Comparison of ENCODE assay signal across 1 cellular context in genomic region chr7:32942783-32943653, GRCh38.
TF ChIP-seq lines count a peak whose summit lies in the region.

No MANE protein-coding gene starts in this region.

TF ChIP-seq in K562, 482 proteins besides CTCF, POLR2A, EP300 and RAD21 (continued from another document and continues in another):
- TF ChIP-seq, protein P1, sequence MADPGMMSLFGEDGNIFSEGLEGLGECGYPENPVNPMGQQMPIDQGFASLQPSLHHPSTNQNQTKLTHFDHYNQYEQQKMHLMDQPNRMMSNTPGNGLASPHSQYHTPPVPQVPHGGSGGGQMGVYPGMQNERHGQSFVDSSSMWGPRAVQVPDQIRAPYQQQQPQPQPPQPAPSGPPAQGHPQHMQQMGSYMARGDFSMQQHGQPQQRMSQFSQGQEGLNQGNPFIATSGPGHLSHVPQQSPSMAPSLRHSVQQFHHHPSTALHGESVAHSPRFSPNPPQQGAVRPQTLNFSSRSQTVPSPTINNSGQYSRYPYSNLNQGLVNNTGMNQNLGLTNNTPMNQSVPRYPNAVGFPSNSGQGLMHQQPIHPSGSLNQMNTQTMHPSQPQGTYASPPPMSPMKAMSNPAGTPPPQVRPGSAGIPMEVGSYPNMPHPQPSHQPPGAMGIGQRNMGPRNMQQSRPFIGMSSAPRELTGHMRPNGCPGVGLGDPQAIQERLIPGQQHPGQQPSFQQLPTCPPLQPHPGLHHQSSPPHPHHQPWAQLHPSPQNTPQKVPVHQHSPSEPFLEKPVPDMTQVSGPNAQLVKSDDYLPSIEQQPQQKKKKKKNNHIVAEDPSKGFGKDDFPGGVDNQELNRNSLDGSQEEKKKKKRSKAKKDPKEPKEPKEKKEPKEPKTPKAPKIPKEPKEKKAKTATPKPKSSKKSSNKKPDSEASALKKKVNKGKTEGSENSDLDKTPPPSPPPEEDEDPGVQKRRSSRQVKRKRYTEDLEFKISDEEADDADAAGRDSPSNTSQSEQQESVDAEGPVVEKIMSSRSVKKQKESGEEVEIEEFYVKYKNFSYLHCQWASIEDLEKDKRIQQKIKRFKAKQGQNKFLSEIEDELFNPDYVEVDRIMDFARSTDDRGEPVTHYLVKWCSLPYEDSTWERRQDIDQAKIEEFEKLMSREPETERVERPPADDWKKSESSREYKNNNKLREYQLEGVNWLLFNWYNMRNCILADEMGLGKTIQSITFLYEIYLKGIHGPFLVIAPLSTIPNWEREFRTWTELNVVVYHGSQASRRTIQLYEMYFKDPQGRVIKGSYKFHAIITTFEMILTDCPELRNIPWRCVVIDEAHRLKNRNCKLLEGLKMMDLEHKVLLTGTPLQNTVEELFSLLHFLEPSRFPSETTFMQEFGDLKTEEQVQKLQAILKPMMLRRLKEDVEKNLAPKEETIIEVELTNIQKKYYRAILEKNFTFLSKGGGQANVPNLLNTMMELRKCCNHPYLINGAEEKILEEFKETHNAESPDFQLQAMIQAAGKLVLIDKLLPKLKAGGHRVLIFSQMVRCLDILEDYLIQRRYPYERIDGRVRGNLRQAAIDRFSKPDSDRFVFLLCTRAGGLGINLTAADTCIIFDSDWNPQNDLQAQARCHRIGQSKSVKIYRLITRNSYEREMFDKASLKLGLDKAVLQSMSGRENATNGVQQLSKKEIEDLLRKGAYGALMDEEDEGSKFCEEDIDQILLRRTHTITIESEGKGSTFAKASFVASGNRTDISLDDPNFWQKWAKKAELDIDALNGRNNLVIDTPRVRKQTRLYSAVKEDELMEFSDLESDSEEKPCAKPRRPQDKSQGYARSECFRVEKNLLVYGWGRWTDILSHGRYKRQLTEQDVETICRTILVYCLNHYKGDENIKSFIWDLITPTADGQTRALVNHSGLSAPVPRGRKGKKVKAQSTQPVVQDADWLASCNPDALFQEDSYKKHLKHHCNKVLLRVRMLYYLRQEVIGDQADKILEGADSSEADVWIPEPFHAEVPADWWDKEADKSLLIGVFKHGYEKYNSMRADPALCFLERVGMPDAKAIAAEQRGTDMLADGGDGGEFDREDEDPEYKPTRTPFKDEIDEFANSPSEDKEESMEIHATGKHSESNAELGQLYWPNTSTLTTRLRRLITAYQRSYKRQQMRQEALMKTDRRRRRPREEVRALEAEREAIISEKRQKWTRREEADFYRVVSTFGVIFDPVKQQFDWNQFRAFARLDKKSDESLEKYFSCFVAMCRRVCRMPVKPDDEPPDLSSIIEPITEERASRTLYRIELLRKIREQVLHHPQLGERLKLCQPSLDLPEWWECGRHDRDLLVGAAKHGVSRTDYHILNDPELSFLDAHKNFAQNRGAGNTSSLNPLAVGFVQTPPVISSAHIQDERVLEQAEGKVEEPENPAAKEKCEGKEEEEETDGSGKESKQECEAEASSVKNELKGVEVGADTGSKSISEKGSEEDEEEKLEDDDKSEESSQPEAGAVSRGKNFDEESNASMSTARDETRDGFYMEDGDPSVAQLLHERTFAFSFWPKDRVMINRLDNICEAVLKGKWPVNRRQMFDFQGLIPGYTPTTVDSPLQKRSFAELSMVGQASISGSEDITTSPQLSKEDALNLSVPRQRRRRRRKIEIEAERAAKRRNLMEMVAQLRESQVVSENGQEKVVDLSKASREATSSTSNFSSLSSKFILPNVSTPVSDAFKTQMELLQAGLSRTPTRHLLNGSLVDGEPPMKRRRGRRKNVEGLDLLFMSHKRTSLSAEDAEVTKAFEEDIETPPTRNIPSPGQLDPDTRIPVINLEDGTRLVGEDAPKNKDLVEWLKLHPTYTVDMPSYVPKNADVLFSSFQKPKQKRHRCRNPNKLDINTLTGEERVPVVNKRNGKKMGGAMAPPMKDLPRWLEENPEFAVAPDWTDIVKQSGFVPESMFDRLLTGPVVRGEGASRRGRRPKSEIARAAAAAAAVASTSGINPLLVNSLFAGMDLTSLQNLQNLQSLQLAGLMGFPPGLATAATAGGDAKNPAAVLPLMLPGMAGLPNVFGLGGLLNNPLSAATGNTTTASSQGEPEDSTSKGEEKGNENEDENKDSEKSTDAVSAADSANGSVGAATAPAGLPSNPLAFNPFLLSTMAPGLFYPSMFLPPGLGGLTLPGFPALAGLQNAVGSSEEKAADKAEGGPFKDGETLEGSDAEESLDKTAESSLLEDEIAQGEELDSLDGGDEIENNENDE (IDR thresholded peaks at IDR 0.05; ENCODE audit: low read depth, low read length) = no peak
- TF ChIP-seq BMI1 (IDR thresholded peaks at IDR 0.05; ENCODE audit: low read length) (no peak), ZNF592 (IDR thresholded peaks at IDR 0.05) (peak; percentile 85), MAZ (CRISPR knock-in tag; conservative IDR thresholded peaks at IDR 0.05 in 1 of 2, IDR thresholded peaks at IDR 0.05 in 1 of 2) (peak; percentile 85 to 94), ZBTB7A (IDR thresholded peaks at IDR 0.05; ENCODE audit: borderline replicate concordance, control insufficient read depth, low read depth, low read length) (peak; percentile 26), RBM25 (IDR thresholded peaks at IDR 0.05; ENCODE audit: low read depth, low read length, severe bottlenecking) (peak; percentile 74), PREB (CRISPR knock-in tag; IDR thresholded peaks at IDR 0.05) (peak; percentile 76; the same call in 1 of the 2 replicates), ESRRA (IDR thresholded peaks at IDR 0.05; ENCODE audit: borderline replicate concordance, low read depth) (peak; percentile 21; the same call in 1 of the 2 replicates), PRPF4 (IDR thresholded peaks at IDR 0.05; ENCODE audit: insufficient read depth, low read depth, low read length, poor library complexity, severe bottlenecking) (no peak), GATAD2B (IDR thresholded peaks at IDR 0.05; ENCODE audit: borderline replicate concordance) (peak; percentile 80), L3MBTL2 (IDR thresholded peaks at IDR 0.05) (peak; percentile 96), KAT8 (IDR thresholded peaks at IDR 0.05; ENCODE audit: low read depth) (no peak), U2AF1 (optimal IDR thresholded peaks at IDR 0.05; ENCODE audit: low read depth, low read length) (peak; percentile 87), DACH1 (IDR thresholded peaks at IDR 0.05; ENCODE audit: partially characterized antibody) (no peak), KLF1 (tag; IDR thresholded peaks at IDR 0.05) (peak; percentile 61; the same call in 1 of the 2 replicates), ZNF780A (CRISPR knock-in tag; IDR thresholded peaks at IDR 0.05) (no peak), TFAM (CRISPR knock-in tag; conservative IDR thresholded peaks at IDR 0.05) (no peak), MCM3 (IDR thresholded peaks at IDR 0.05) (no peak), ZNF12 (CRISPR knock-in tag; IDR thresholded peaks at IDR 0.05) (0 out of 2 replicates have a peak, but pooled peaks have one; percentile 39), SNRNP70 (optimal IDR thresholded peaks at IDR 0.05; ENCODE audit: low read depth, low read length) (no peak), RBFOX2 (IDR thresholded peaks at IDR 0.05; ENCODE audit: low read depth, low read length) (peak; percentile 80), ZNF253 (CRISPR knock-in tag; conservative IDR thresholded peaks at IDR 0.05) (no peak), NFRKB (IDR thresholded peaks at IDR 0.05; ENCODE audit: low read depth) (no peak), FOXP1 (CRISPR knock-in tag; IDR thresholded peaks at IDR 0.05) (no peak), ILF3 (IDR thresholded peaks at IDR 0.05; ENCODE audit: borderline replicate concordance) (peak; percentile 50; the same call in 1 of the 2 replicates), CCNT2 (IDR thresholded peaks at IDR 0.05; ENCODE audit: borderline replicate concordance, extremely low read depth, insufficient read length, low read depth, low read length) (peak; percentile 76), ZFPM2 (CRISPR knock-in tag; IDR thresholded peaks at IDR 0.05) (0 out of 2 replicates have a peak, but pooled peaks have one; percentile 51), ZNF212 (CRISPR knock-in tag; IDR thresholded peaks at IDR 0.05) (no peak), SAFB (IDR thresholded peaks at IDR 0.05; ENCODE audit: borderline replicate concordance, low read depth, low read length) (peak; percentile 21; the same call in 1 of the 2 replicates), CREB1 (IDR thresholded peaks at IDR 0.05) (no peak; the same call in 1 of the 2 replicates), CREB1 (CRISPR knock-in tag; IDR thresholded peaks at IDR 0.05) (no peak)
- TF ChIP-seq, protein P2, sequence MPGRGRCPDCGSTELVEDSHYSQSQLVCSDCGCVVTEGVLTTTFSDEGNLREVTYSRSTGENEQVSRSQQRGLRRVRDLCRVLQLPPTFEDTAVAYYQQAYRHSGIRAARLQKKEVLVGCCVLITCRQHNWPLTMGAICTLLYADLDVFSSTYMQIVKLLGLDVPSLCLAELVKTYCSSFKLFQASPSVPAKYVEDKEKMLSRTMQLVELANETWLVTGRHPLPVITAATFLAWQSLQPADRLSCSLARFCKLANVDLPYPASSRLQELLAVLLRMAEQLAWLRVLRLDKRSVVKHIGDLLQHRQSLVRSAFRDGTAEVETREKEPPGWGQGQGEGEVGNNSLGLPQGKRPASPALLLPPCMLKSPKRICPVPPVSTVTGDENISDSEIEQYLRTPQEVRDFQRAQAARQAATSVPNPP (IDR thresholded peaks at IDR 0.05; ENCODE audit: borderline replicate concordance, insufficient read depth, insufficient read length) = no peak
- TF ChIP-seq, protein P3, sequence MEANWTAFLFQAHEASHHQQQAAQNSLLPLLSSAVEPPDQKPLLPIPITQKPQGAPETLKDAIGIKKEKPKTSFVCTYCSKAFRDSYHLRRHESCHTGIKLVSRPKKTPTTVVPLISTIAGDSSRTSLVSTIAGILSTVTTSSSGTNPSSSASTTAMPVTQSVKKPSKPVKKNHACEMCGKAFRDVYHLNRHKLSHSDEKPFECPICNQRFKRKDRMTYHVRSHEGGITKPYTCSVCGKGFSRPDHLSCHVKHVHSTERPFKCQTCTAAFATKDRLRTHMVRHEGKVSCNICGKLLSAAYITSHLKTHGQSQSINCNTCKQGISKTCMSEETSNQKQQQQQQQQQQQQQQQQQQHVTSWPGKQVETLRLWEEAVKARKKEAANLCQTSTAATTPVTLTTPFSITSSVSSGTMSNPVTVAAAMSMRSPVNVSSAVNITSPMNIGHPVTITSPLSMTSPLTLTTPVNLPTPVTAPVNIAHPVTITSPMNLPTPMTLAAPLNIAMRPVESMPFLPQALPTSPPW (CRISPR knock-in tag; IDR thresholded peaks at IDR 0.05) = peak; percentile 85
- TF ChIP-seq, protein P4, sequence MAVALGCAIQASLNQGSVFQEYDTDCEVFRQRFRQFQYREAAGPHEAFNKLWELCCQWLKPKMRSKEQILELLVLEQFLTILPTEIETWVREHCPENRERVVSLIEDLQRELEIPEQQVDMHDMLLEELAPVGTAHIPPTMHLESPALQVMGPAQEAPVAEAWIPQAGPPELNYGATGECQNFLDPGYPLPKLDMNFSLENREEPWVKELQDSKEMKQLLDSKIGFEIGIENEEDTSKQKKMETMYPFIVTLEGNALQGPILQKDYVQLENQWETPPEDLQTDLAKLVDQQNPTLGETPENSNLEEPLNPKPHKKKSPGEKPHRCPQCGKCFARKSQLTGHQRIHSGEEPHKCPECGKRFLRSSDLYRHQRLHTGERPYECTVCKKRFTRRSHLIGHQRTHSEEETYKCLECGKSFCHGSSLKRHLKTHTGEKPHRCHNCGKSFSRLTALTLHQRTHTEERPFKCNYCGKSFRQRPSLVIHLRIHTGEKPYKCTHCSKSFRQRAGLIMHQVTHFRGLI (CRISPR knock-in tag; IDR thresholded peaks at IDR 0.05) = no peak
